ENCODE assay signal across 19 cellular contexts in the genomic region with DNA sequence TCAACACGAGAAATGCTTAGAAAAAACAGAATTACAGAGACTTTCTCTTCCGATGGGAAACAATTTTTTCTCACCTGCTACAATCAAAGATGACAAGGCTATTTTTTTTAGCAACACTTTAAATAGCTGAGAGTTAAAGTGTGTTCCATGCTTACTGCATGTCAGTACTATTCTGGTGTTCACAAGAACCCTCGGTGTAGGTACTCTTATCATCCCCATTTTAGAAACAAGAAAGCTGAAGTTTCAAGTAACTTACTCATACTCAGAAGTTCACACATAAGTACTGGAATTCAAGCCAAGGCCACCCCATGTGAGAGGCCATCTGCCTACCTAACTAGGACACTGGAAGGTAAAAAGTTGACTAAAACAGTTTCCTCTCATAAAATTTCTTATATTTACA. TPM values are rescaled to one million over a fixed set of nuclear protein-coding genes. Genes with fewer than 3 reads are reported as not detected.
DNase-seq lines count a peak whose midpoint lies in the region; ATAC-seq, FAIRE-seq and TF ChIP-seq lines count a peak whose summit lies in the region.
"Had no signal": no experiment of that assay in that cellular context is flagged by ENCODE, and none has a peak within 500 bp of the region (broad histone marks: within the 10 kb centered on the region; RNA-seq: fewer than 3 reads in every experiment).

No MANE protein-coding gene starts in this region.

- no peak overlapping the region for H2AFZ ChIP-seq in GM12878 (ENCODE audit: control insufficient read depth, low read depth, low read length)

- DNase-seq in GM13976 (ENCODE audit: low spot score) (peak; percentile 63), GM12878 (ENCODE audit: low read depth, low spot score) (peak; percentile 92), frontal cortex (ENCODE audit: low spot score in 2 of 2) (no peak), AG08395 (ENCODE audit: low spot score) (no peak), NCI-H2029 treated with DMSO at 0.1 percent for 48 hours (lab: John Stamatoyannopoulos, UW) (no peak)
- no peak for DNase-seq in stimulated activated CD4-positive, alpha-beta T cell treated with anti-CD3 and anti-CD28 coated beads, Interleukin-1b, Interleukin-23, amount 100 ng/mL, for 48 hours
- DNase-seq: activated effector memory CD4-positive, alpha-beta T cell treated with anti-CD3 and anti-CD28 coated beads, Interleukin-2, amount 50 U/mL, for 16 hours; Caco-2; mesendoderm; NCI-H187 treated with DMSO at 0.1 percent for 48 hours; NCI-H82; RPMI8226; stimulated activated CD4-positive, alpha-beta T cell treated with anti-CD3 and anti-CD28 coated beads, Interleukin-4, amount 100 ng/mL, for 4 hours had no signal

- RAD21 ChIA-PET in GM12878 (lab: Charles Lee; ENCODE audit: unreplicated experiment) = interaction anchor here (0.7 to 3.2 kb wide), 6 partner anchors 9 to 216 kb away, joined by 3 to 11 read pairs (median 3); partner anchors contain the start of gene TNFRSF19

- FAIRE-seq in GM12878 (lab: Jason Lieb, UNC) (peak; percentile 18), frontal cortex (lab: Jason Lieb, UNC) (no peak)
- FAIRE-seq: HTR-8/SVneo had no signal

- H3K9me3 ChIP-seq in GM12878 (replicated peaks; ENCODE audit: control insufficient read depth, insufficient read depth, low read length) = no peaks in the 10 kb centered on the region; the same call in 2 of the 3 replicates
- H3K9me3 ChIP-seq: ascending aorta, Caco-2, tibial nerve had no signal

- H4K20me1 ChIP-seq in GM12878 (ENCODE audit: control insufficient read depth, insufficient read depth) = no peaks in the 10 kb centered on the region

- H3K27ac ChIP-seq in GM12878 (ENCODE audit: control insufficient read depth, insufficient read depth) = peak overlapping the region; percentile 98
- H3K27ac ChIP-seq: ascending aorta, coronary artery had no signal

- no peaks in the 10 kb centered on the region for H3K36me3 ChIP-seq in GM12878 (ENCODE audit: control insufficient read depth in 2 of 2, insufficient read depth in 2 of 2, low read length in 1 of 2)
- H3K36me3 ChIP-seq: ascending aorta, tibial nerve had no signal

- H3K27me3 ChIP-seq in GM12878 (replicated peaks in 1 of 2; ENCODE audit: control insufficient read depth in 2 of 2, insufficient read depth in 2 of 2, low read length in 1 of 2) = no peaks in the 10 kb centered on the region
- H3K27me3 ChIP-seq: ascending aorta, tibial nerve had no signal

- ATAC-seq in GM19324 (IDR thresholded peaks at IDR 0.05; ENCODE audit: low FRiP score, unreplicated experiment) = peak; percentile 41
- peak; percentile 85 for ATAC-seq in HG02870 (IDR thresholded peaks at IDR 0.05; ENCODE audit: unreplicated experiment)
- peak; percentile 86 for ATAC-seq in GM12878

- SMC1A ChIA-PET in GM12878 (lab: Charles Lee; ENCODE audit: uncharacterized antibody, unreplicated experiment) = interaction anchor here (0.8 to 1.7 kb wide), 3 partner anchors 9 to 50 kb away, joined by 3 to 7 read pairs (median 6); partner anchors contain the start of gene TNFRSF19

- BruUV-seq in GM12878 (replicated peaks; lab: Mats Ljungman, UMichigan) = no TSS peak

- POLR2A ChIA-PET in GM12878 (lab: Charles Lee) = interaction anchor here (2.1 kb wide), 1 partner anchor 9 kb away, joined by 7 read pairs; no protein-coding TSS in a partner anchor

- TF ChIP-seq POLR2A in GM12878 (IDR thresholded peaks at IDR 0.05; ENCODE audit: low read depth, low read length) = no peak

- 11% methylated on average over 3 of the region's 3 CpGs for WGBS in GM12878 (ENCODE audit: insufficient coverage, insufficient replicate concordance, low lambda C conversion rate, missing lambda C conversion rate)

- intact Hi-C loops in GM12878 (cut with micrococcal nuclease; ENCODE audit: unreplicated experiment) = no loop called here

- in situ Hi-C loops in GM13976 (cut with MboI; ENCODE audit: low sequenced_read_pairs, unreplicated experiment) = no loop called here
- in situ Hi-C loops in GM12878 (cut with MboI) = no loop called here

- peaks cover 51% of the 10 kb centered on the region for H3K4me1 ChIP-seq in GM12878 (ENCODE audit: control insufficient read depth, insufficient read depth, low read length)

- TF ChIP-seq CTCF in GM13976 (IDR thresholded peaks at IDR 0.05; ENCODE audit: borderline replicate concordance, control extremely low read depth, extremely low read depth, insufficient read depth, missing control alignments) (no peak), GM12878 (IDR thresholded peaks at IDR 0.05 in 2 of 3, conservative IDR thresholded peaks at IDR 0.05 in 1 of 3; ENCODE audit: control insufficient read depth in 2 of 3, extremely low read depth in 1 of 3, insufficient read depth in 1 of 3, low read depth in 3 of 3, low read length in 3 of 3) (no peak)

- peak overlapping the region; percentile 53; the same call in 1 of the 2 replicates for H3K9ac ChIP-seq in GM12878 (ENCODE audit: control insufficient read depth, insufficient read depth, low read length)

- CTCF ChIA-PET in GM12878 (lab: Yijun Ruan, JAX) = interaction anchor here (0.9 to 1.0 kb wide), 2 partner anchors 10 to 94 kb away, joined by 3 to 5 read pairs; partner anchors contain the start of gene TNFRSF19

- no peaks in the 10 kb centered on the region for H3K79me2 ChIP-seq in GM12878 (ENCODE audit: control insufficient read depth, insufficient read depth, low read length)

- TF ChIP-seq RAD21 in GM12878 (IDR thresholded peaks at IDR 0.05; ENCODE audit: insufficient read depth, low read depth, low read length) = peak; percentile 4; the same call in 1 of the 2 replicates

- peak overlapping the region; percentile 26; the same call in 1 of the 2 replicates for H3K4me2 ChIP-seq in GM12878 (ENCODE audit: control insufficient read depth, insufficient read depth)

- no peak overlapping the region for H3K4me3 ChIP-seq in GM12878
- H3K4me3 ChIP-seq: ascending aorta, coronary artery, tibial nerve had no signal

- no peak; a peak in 1 of 4 replicates for TF ChIP-seq EP300 in GM12878 (IDR thresholded peaks at IDR 0.05; ENCODE audit: borderline replicate concordance in 1 of 2, control insufficient read depth in 1 of 2, low read depth in 2 of 2, low read length in 2 of 2)

TF ChIP-seq in GM12878, 131 proteins besides CTCF, POLR2A, EP300 and RAD21 (continues in another document):
- TF ChIP-seq, protein P1, sequence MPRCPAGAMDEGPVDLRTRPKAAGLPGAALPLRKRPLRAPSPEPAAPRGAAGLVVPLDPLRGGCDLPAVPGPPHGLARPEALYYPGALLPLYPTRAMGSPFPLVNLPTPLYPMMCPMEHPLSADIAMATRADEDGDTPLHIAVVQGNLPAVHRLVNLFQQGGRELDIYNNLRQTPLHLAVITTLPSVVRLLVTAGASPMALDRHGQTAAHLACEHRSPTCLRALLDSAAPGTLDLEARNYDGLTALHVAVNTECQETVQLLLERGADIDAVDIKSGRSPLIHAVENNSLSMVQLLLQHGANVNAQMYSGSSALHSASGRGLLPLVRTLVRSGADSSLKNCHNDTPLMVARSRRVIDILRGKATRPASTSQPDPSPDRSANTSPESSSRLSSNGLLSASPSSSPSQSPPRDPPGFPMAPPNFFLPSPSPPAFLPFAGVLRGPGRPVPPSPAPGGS (IDR thresholded peaks at IDR 0.05; ENCODE audit: borderline replicate concordance, insufficient read depth, low read depth, low read length, poor library complexity, severe bottlenecking) = peak; percentile 97

RNA-seq across cellular contexts. Expression of gene TNFRSF19, which starts 9.0 kb away (rescaled TPM):
- 34.1 and 37.8 TPM in 2 replicates for total RNA-seq in GM12878 (2013; cell fraction: nucleolus; rRNA removed)
- total RNA-seq in GM12878 (2014; rRNA removed) = 29.8 and 35.1 TPM in 2 replicates
- 34.3 and 34.4 TPM in 2 replicates for total RNA-seq in GM12878 (2014; rRNA removed; fragmentation: Illumina TruSeq; extraction: Trizol)
- 40.5 and 41.4 TPM in 2 replicates for total RNA-seq in GM12878 (2021)
- polyA plus RNA-seq in GM12878 (2011; ENCODE audit: low read depth) = 26.7 TPM
- 26.3 and 37.7 TPM in 2 replicates for polyA plus RNA-seq in GM12878 (2011; rRNA removed)
- polyA plus RNA-seq in GM12878 (2011; cell fraction: cytosol; rRNA removed) = 17.5 and 18.5 TPM in 2 replicates
- 24.6 and 30.7 TPM in 2 replicates for polyA plus RNA-seq in GM12878 (2011; cell fraction: nucleus; rRNA removed)
- polyA plus RNA-seq in GM12878 (2012) = 30.9 and 49.8 TPM in 2 replicates
- 43.3 and 52.1 TPM in 2 replicates for polyA plus RNA-seq in GM12878 (2014; fragmentation: Illumina TruSeq; extraction: Trizol)
- polyA plus RNA-seq in GM12878 (2014; fragmentation: Nextera tagmentation; extraction: Ambion mirVana) = 10 to 100 TPM; 16.4 to 17.4 TPM
- 32.5 and 36.4 TPM in 2 replicates for polyA plus RNA-seq in GM12878 (2014; rRNA removed)
- 10 to 100 TPM; 44.1 to 46.2 TPM for polyA plus RNA-seq in GM12878 (2016; fragmentation: Nextera tagmentation; extraction: Ambion mirVana)
- polyA minus RNA-seq in GM12878 (2011; rRNA and poly(A)+ RNA removed) = 25.6 and 35.8 TPM in 2 replicates
- 8.7 and 9.7 TPM in 2 replicates for polyA minus RNA-seq in GM12878 (2011; cell fraction: cytosol; rRNA and poly(A)+ RNA removed)
- polyA minus RNA-seq in GM12878 (2011; cell fraction: nucleus; rRNA and poly(A)+ RNA removed) = 14.4 and 16.5 TPM in 2 replicates
- 10.2 TPM for total RNA-seq in frontal cortex

Comparison
In these comparisons a context has a peak if more than half of its experiments do, and no peak if none do; other contexts are left out.
1. DNase-seq: peak in GM13976 (single experiment) and GM12878 (single experiment); none in stimulated activated CD4-positive, alpha-beta T cell treated with anti-CD3 and anti-CD28 coated beads, Interleukin-1b, Interleukin-23, amount 100 ng/mL, for 48 hours (single experiment), frontal cortex (0 of 2), AG08395 (single experiment) and NCI-H2029 treated with DMSO at 0.1 percent for 48 hours (single experiment).
2. Peak in every context shown above with its lines, with median percentiles within 50 percentile points of each other: ATAC-seq.